ENCODE assay signal across 8 cellular contexts in genomic region chr10:103493362-103493871, GRCh38. TPM values are rescaled to one million over a fixed set of nuclear protein-coding genes. Genes with fewer than 3 reads are reported as not detected.
DNase-seq lines count a peak whose midpoint lies in the region; ATAC-seq and TF ChIP-seq lines count a peak whose summit lies in the region.

Gene NEURL1 (plus strand): TSS chr10:103493705. CDS start chr10:103494388, 683 bp downstream.

- no peak for TF ChIP-seq POLR2A in transverse colon (IDR thresholded peaks at IDR 0.05)

- ATAC-seq in HG03520 (IDR thresholded peaks at IDR 0.05; ENCODE audit: unreplicated experiment) (no peak), GM21737 (IDR thresholded peaks at IDR 0.05; ENCODE audit: unreplicated experiment) (no peak)

- H3K27me3 ChIP-seq in effector memory CD4-positive, alpha-beta T cell (replicated peaks; ENCODE audit: control insufficient read depth, insufficient read depth, low read length, poor library complexity, severe bottlenecking): peaks cover 12% of the 10 kb centered on the region
- peaks cover 42% of the 10 kb centered on the region for H3K27me3 ChIP-seq in transverse colon

- in situ Hi-C loops in transverse colon (cut with MboI; ENCODE audit: low pct_ligation_motif_present in 1 of 4, low pct_unique_long_range_greater_than_20kb in 1 of 4, low sequenced_read_pairs in 3 of 4): no loop called here

- peak within 1 kb of the TSS; percentile 54 for H3K4me3 ChIP-seq in effector memory CD4-positive, alpha-beta T cell (ENCODE audit: insufficient read depth, low read depth, low read length, poor library complexity, severe bottlenecking)
- peak within 1 kb of the TSS; percentile 35 to 64 (median 54) for H3K4me3 ChIP-seq in transverse colon

- H3K27ac ChIP-seq in effector memory CD4-positive, alpha-beta T cell (ENCODE audit: insufficient read depth, low read length, poor library complexity, severe bottlenecking): no peak within 1 kb of the TSS
- peak within 1 kb of the TSS in 1 of 4 donors; percentile 32 for H3K27ac ChIP-seq in transverse colon

- WGBS in transverse colon (ENCODE audit: low coverage in 1 of 2), 2 donors: 5% methylated on average over 33 of the region's 57 CpGs; no CpG with 5 or more reads in 1 of the 2 donors

- H3K9me3 ChIP-seq in effector memory CD4-positive, alpha-beta T cell (ENCODE audit: control insufficient read depth, low read length): no peaks in the 10 kb centered on the region
- no peaks in the 10 kb centered on the region for H3K9me3 ChIP-seq in transverse colon

- peaks cover 15% of the 10 kb centered on the region for H3K4me1 ChIP-seq in effector memory CD4-positive, alpha-beta T cell (ENCODE audit: control insufficient read depth, insufficient read depth, low read length, poor library complexity, severe bottlenecking)
- H3K4me1 ChIP-seq in transverse colon: peaks cover 5 to 24% (median 12%) of the 10 kb centered on the region in 4 donors

- DNase-seq in NCI-H748 (lab: John Stamatoyannopoulos, UW; ENCODE audit: unreplicated experiment) (peak; percentile 79), NCI-H748 treated with DMSO at 0.1 percent for 48 hours (lab: John Stamatoyannopoulos, UW) (no peak), SW480 (ENCODE audit: low spot score) (peak; percentile 12), myocyte (ENCODE audit: low read depth) (peak; percentile 52), transverse colon (no peak)
- DNase-seq in effector memory CD4-positive, alpha-beta T cell: no peak

- intact Hi-C loops in transverse colon (cut with DNase I; ENCODE audit: low total_unique reads): no loop called here

- H3K36me3 ChIP-seq in effector memory CD4-positive, alpha-beta T cell (ENCODE audit: control insufficient read depth, insufficient read depth, low read length): no peaks in the 10 kb centered on the region
- H3K36me3 ChIP-seq in transverse colon: no peaks in the 10 kb centered on the region

- TF ChIP-seq EP300 in transverse colon (IDR thresholded peaks at IDR 0.05; ENCODE audit: low read depth): no peak

- no peak for TF ChIP-seq CTCF in transverse colon (IDR thresholded peaks at IDR 0.05)

RNA-seq across cellular contexts. Expression of gene NEURL1, which starts in this region (rescaled TPM):
- 10.6 and 12.1 TPM in 2 replicates for total RNA-seq in myocyte
- polyA plus RNA-seq in myocyte (2012): 5.4 TPM
- total RNA-seq in transverse colon: 100 to 1,000 TPM in 1 of 4 donors, 10 to 100 TPM in 3; 36.7 to 177 (median 55.8) TPM

Comparison
In these comparisons a context has a peak if more than half of its experiments do, and no peak if none do; other contexts are left out.
1. DNase-seq: peak in NCI-H748 (single experiment), SW480 (single experiment) and myocyte (single experiment); none in NCI-H748 treated with DMSO at 0.1 percent for 48 hours (single experiment), effector memory CD4-positive, alpha-beta T cell (0 of 3) and transverse colon (single experiment).